Comparison of ENCODE assay signal across 10 cellular contexts in genomic region chr1:26994020-26994745, GRCh38. TPM values are rescaled to one million over a fixed set of nuclear protein-coding genes. Genes with fewer than 3 reads are reported as not detected.
DNase-seq lines count a peak whose midpoint lies in the region; ATAC-seq and TF ChIP-seq lines count a peak whose summit lies in the region.
"Had no signal": no experiment of that assay in that cellular context is flagged by ENCODE, and none has a peak within 500 bp of the region (broad histone marks: within the 10 kb centered on the region; RNA-seq: fewer than 3 reads in every experiment).

No MANE protein-coding gene starts in this region.

- BruUV-seq in Caco-2 (replicated peaks; lab: Mats Ljungman, UMichigan) = no TSS peak

- no peak for TF ChIP-seq CTCF in Caco-2 (IDR thresholded peaks at IDR 0.05; ENCODE audit: insufficient read depth in 1 of 2, low read depth in 1 of 2, low read length in 1 of 2, severe bottlenecking in 1 of 2, unreplicated experiment in 1 of 2)
- no peak for TF ChIP-seq CTCF in foreskin fibroblast (IDR thresholded peaks at IDR 0.05; ENCODE audit: low read depth, low read length)

- peaks cover 7% of the 10 kb centered on the region for H3K9me3 Mint-ChIP-seq in Caco-2 (ENCODE audit: unreplicated experiment)
- H3K9me3 Mint-ChIP-seq in activated CD8-positive, alpha-beta memory T cell treated with anti-CD3 and anti-CD28 coated beads, Interleukin-2, amount 10 ng/mL, durations not matched to agents 7 days and 5 days (ENCODE audit: low read depth) = no peaks in the 10 kb centered on the region

- CTCF ChIA-PET in Caco-2 (lab: Charles Lee) = interaction anchor here (0.6 to 2.8 kb wide), 8 partner anchors 14 to 1524 kb away, joined by 3 to 11 read pairs (median 4); partner anchors contain the start of gene KDF1
- CTCF ChIA-PET in activated CD8-positive, alpha-beta memory T cell treated with anti-CD3 and anti-CD28 coated beads, Interleukin-2, amount 10 ng/mL, durations not matched to agents 7 days and 5 days (lab: Charles Lee) = interaction anchor here (0.5 to 8.6 kb wide), 5 partner anchors 14 to 161 kb away, joined by 3 to 70 read pairs (median 4); partner anchors contain the start of gene SLC9A1

- H3K27ac Mint-ChIP-seq in Caco-2 (ENCODE audit: unreplicated experiment) = no peak overlapping the region
- H3K27ac Mint-ChIP-seq in activated CD8-positive, alpha-beta memory T cell treated with anti-CD3 and anti-CD28 coated beads, Interleukin-2, amount 10 ng/mL, durations not matched to agents 7 days and 5 days = no peak overlapping the region

- intact Hi-C loops in Caco-2 (cut with micrococcal nuclease; ENCODE audit: unreplicated experiment) = loop anchor here (5.0 kb wide), 1 partner anchor 297 kb away; the partner anchor contains the start of gene ARID1A

- POLR2A ChIA-PET in Caco-2 (lab: Charles Lee) = interaction anchor here (0.5 to 1.9 kb wide), 9 partner anchors 10 to 1078 kb away, joined by 3 to 15 read pairs (median 7); partner anchors contain the start of genes GPATCH3, NR0B2 and TENT5B

- H3K36me3 ChIP-seq in Caco-2 (ENCODE audit: control insufficient read depth, insufficient read depth, low read length) = peaks cover 2% of the 10 kb centered on the region; the same call in 1 of the 2 replicates
- H3K36me3 ChIP-seq in rectal smooth muscle tissue (ENCODE audit: control insufficient read depth, insufficient read depth, low read length) = no peaks in the 10 kb centered on the region

- H3K9ac ChIP-seq in rectal smooth muscle tissue (ENCODE audit: low read length) = no peak overlapping the region

- H3K4me3 ChIP-seq in Caco-2 (ENCODE audit: low read depth, low read length) = peak overlapping the region; percentile 83
- H3K4me3 ChIP-seq in foreskin fibroblast (ENCODE audit: low read depth in 1 of 2, low read length in 2 of 2) = peak overlapping the region; percentile 82 to 84
- H3K4me3 ChIP-seq in rectal smooth muscle tissue (ENCODE audit: low read length) = peak overlapping the region; percentile 58

- H3K36me3 Mint-ChIP-seq in Caco-2 (ENCODE audit: insufficient read depth, unreplicated experiment) = peaks cover 44% of the 10 kb centered on the region
- H3K36me3 Mint-ChIP-seq in activated CD8-positive, alpha-beta memory T cell treated with anti-CD3 and anti-CD28 coated beads, Interleukin-2, amount 10 ng/mL, durations not matched to agents 7 days and 5 days = no peaks in the 10 kb centered on the region

- H3K27me3 Mint-ChIP-seq in Caco-2 (ENCODE audit: insufficient read depth, unreplicated experiment) = no peaks in the 10 kb centered on the region
- peaks cover 64% of the 10 kb centered on the region for H3K27me3 Mint-ChIP-seq in activated CD8-positive, alpha-beta memory T cell treated with anti-CD3 and anti-CD28 coated beads, Interleukin-2, amount 10 ng/mL, durations not matched to agents 7 days and 5 days

- H3K4me1 ChIP-seq in Caco-2 = peaks cover 63% of the 10 kb centered on the region
- H3K4me1 ChIP-seq in rectal smooth muscle tissue (ENCODE audit: control insufficient read depth, insufficient read depth, low read length) = peaks cover 22% of the 10 kb centered on the region

- H3K4me1 Mint-ChIP-seq in Caco-2 (ENCODE audit: low read depth, unreplicated experiment) = peaks cover 17% of the 10 kb centered on the region
- peaks cover 17% of the 10 kb centered on the region for H3K4me1 Mint-ChIP-seq in activated CD8-positive, alpha-beta memory T cell treated with anti-CD3 and anti-CD28 coated beads, Interleukin-2, amount 10 ng/mL, durations not matched to agents 7 days and 5 days

- ATAC-seq in HG02798 (IDR thresholded peaks at IDR 0.05; ENCODE audit: poor library complexity, unreplicated experiment) = peak; percentile 17
- ATAC-seq in activated CD8-positive, alpha-beta memory T cell treated with anti-CD3 and anti-CD28 coated beads, Interleukin-2, amount 10 ng/mL, durations not matched to agents 7 days and 5 days = peak; percentile 34

- peak overlapping the region; percentile 48 for H3K27ac ChIP-seq in rectal smooth muscle tissue (ENCODE audit: low read depth, low read length)

- DNase-seq in Caco-2 (no peak), foreskin fibroblast (peak in 1 of 2 donors; percentile 39), 8988T (no peak), HuH-7 (ENCODE audit: low spot score) (no peak), NCI-H1694 (lab: John Stamatoyannopoulos, UW) (no peak)
- no peak for DNase-seq in activated CD8-positive, alpha-beta memory T cell treated with anti-CD3 and anti-CD28 coated beads, Interleukin-2, amount 10 ng/mL, durations not matched to agents 7 days and 5 days

- H3K27me3 ChIP-seq in Caco-2 (replicated peaks; ENCODE audit: control insufficient read depth, insufficient read depth, low read length) (no peaks in the 10 kb centered on the region), rectal smooth muscle tissue (ENCODE audit: control insufficient read depth, insufficient read depth, low read length) (peaks cover 17% of the 10 kb centered on the region)

- H3K9me3 ChIP-seq in Caco-2 = no peaks in the 10 kb centered on the region

- H3K4me3 Mint-ChIP-seq in Caco-2 (ENCODE audit: unreplicated experiment) = peak overlapping the region; percentile 76
- peak overlapping the region; percentile 42 for H3K4me3 Mint-ChIP-seq in activated CD8-positive, alpha-beta memory T cell treated with anti-CD3 and anti-CD28 coated beads, Interleukin-2, amount 10 ng/mL, durations not matched to agents 7 days and 5 days

RNA-seq across cellular contexts. Expression of gene TRNP1, which starts 0.7 kb away (rescaled TPM):
- total RNA-seq in Caco-2 (2022) = 23.3 and 23.6 TPM in 2 replicates
- total RNA-seq in activated CD8-positive, alpha-beta memory T cell treated with anti-CD3 and anti-CD28 coated beads, Interleukin-2, amount 10 ng/mL, durations not matched to agents 7 days and 5 days = under 1 TPM; 0.15 to 0.19 TPM

RNA-seq across cellular contexts. Expression of gene TENT5B, which starts 18.5 kb away (rescaled TPM):
- total RNA-seq in Caco-2 (2022) = 19.4 and 21.1 TPM in 2 replicates
- total RNA-seq in activated CD8-positive, alpha-beta memory T cell treated with anti-CD3 and anti-CD28 coated beads, Interleukin-2, amount 10 ng/mL, durations not matched to agents 7 days and 5 days = not detected

RNA-seq across cellular contexts. Expression of gene KDF1, which starts 33.9 kb away (rescaled TPM):
- 13.5 and 14.1 TPM in 2 replicates for total RNA-seq in Caco-2 (2022)
- not detected for total RNA-seq in activated CD8-positive, alpha-beta memory T cell treated with anti-CD3 and anti-CD28 coated beads, Interleukin-2, amount 10 ng/mL, durations not matched to agents 7 days and 5 days
- total RNA-seq: HT1080, lung microvascular endothelial cell had no signal

Comparison
In these comparisons a context has a peak if more than half of its experiments do, and no peak if none do; other contexts are left out.
1. RNA of gene TRNP1, which starts 0.7 kb away (total RNA-seq): 23.3 to 23.6 TPM in Caco-2; 0.15 to 0.19 TPM in activated CD8-positive, alpha-beta memory T cell treated with anti-CD3 and anti-CD28 coated beads, Interleukin-2, amount 10 ng/mL, durations not matched to agents 7 days and 5 days; every median in the first group is over 10 times any median in the second.
2. RNA of gene TENT5B, which starts 18.5 kb away (total RNA-seq): 19.4 to 21.1 TPM in Caco-2; not detected in activated CD8-positive, alpha-beta memory T cell treated with anti-CD3 and anti-CD28 coated beads, Interleukin-2, amount 10 ng/mL, durations not matched to agents 7 days and 5 days; every median in the first group is over 10 times any median in the second.
3. RNA of gene KDF1, which starts 33.9 kb away (total RNA-seq): 13.5 to 14.1 TPM in Caco-2; not detected in activated CD8-positive, alpha-beta memory T cell treated with anti-CD3 and anti-CD28 coated beads, Interleukin-2, amount 10 ng/mL, durations not matched to agents 7 days and 5 days; every median in the first group is over 10 times any median in the second.
4. Peak in every context shown above with its lines, with median percentiles within 50 percentile points of each other: H3K4me3 ChIP-seq.